Comparison of ENCODE assay signal across 9 cellular contexts in the genomic region with DNA sequence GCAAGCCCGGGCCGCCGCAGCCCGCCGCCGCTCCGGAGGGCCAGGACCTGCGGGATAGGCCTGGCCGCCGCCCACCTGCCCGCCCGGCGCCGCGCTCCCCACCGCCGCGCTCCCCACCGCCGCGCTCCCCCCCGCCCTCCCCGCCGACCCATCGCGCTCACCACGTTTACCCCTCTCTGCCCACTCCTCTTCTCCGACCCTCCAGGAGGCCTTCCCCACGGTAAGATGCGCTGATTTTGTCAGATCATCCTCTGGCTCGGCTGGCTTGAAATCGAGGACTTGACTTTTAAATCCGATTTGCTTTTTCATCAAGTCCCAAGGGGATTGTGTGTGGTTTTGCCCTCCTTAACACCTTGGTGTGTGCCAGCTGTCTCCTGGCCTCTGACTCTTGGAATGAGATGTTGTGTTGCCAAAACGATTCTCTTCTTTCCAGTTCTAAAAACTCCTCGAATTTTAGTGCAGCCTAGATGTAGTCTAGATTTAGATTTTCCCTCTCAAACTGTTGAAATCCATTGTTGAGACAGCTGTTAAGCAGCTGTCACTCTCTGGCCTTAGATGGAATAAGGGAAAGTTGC. TPM values are rescaled to one million over a fixed set of nuclear protein-coding genes. Genes with fewer than 3 reads are reported as not detected.
DNase-seq lines count a peak whose midpoint lies in the region; ATAC-seq and TF ChIP-seq lines count a peak whose summit lies in the region.
"Had no signal": no experiment of that assay in that cellular context is flagged by ENCODE, and none has a peak within 500 bp of the region (broad histone marks: within the 10 kb centered on the region; RNA-seq: fewer than 3 reads in every experiment).

No MANE protein-coding gene starts in this region.

- TF ChIP-seq CTCF in heart right ventricle (IDR thresholded peaks at IDR 0.05): no peak

- peak overlapping the region; percentile 96 for H3K27ac Mint-ChIP-seq in T-helper 1 cell treated with Interleukin-12 subunit alpha and Interleukin-12 subunit beta and Interleukin-4 antibody, amounts not matched to agents 30 μg/mL and 1 μg/mL, for 36 hours

- H3K9me3 ChIP-seq in heart right ventricle: no peaks in the 10 kb centered on the region

- no peaks in the 10 kb centered on the region for H3K27me3 ChIP-seq in heart right ventricle

- H3K4me1 ChIP-seq in heart right ventricle: peaks cover 3 to 26% (median 22%) of the 10 kb centered on the region in 9 donors

- H3K9me3 Mint-ChIP-seq in T-helper 1 cell treated with Interleukin-12 subunit alpha and Interleukin-12 subunit beta and Interleukin-4 antibody, amounts not matched to agents 30 μg/mL and 1 μg/mL, for 36 hours: no peaks in the 10 kb centered on the region

- peaks cover 37% of the 10 kb centered on the region for H3K36me3 Mint-ChIP-seq in T-helper 1 cell treated with Interleukin-12 subunit alpha and Interleukin-12 subunit beta and Interleukin-4 antibody, amounts not matched to agents 30 μg/mL and 1 μg/mL, for 36 hours (ENCODE audit: low read depth)

- H3K36me3 ChIP-seq in heart right ventricle: peaks cover 0 to 55% (median 30%) of the 10 kb centered on the region in 9 donors

- WGBS in heart right ventricle, 2 donors: 1 to 2% methylated on average over 26 to 35 of the region's 35 CpGs

- peak overlapping the region; percentile 93 for H3K4me3 Mint-ChIP-seq in T-helper 1 cell treated with Interleukin-12 subunit alpha and Interleukin-12 subunit beta and Interleukin-4 antibody, amounts not matched to agents 30 μg/mL and 1 μg/mL, for 36 hours

- intact Hi-C loops in heart right ventricle (cut with DNase I): loop anchor here in 1 of 10 donors (10.0 kb wide), 1 partner anchor 101 kb away; a partner anchor contains a TSS
- intact Hi-C loops in Right ventricle myocardium superior (cut with DNase I): no loop called here

- H3K4me3 ChIP-seq in heart right ventricle: peak overlapping the region; percentile 54 to 96 (median 87)

- ATAC-seq in heart right ventricle: no peak
- no peak for ATAC-seq in Right ventricle myocardium superior (ENCODE audit: poor library complexity)
- ATAC-seq in HG03045 (IDR thresholded peaks at IDR 0.05; ENCODE audit: unreplicated experiment): no peak

- DNase-seq in heart right ventricle (no peak), Right ventricle myocardium superior (no peak), fibroblast of the conjunctiva (ENCODE audit: low read depth) (peak; percentile 38), retina (peak; percentile 14), SIG-M5 (lab: John Stamatoyannopoulos, UW) (no peak)
- DNase-seq in NK-92 treated with Interleukin-12 subunit alpha and Interleukin-12 subunit beta, amount 100 ng/mL, for 24 hours (lab: John Stamatoyannopoulos, UW): no peak

- peaks cover 23% of the 10 kb centered on the region for H3K4me1 Mint-ChIP-seq in T-helper 1 cell treated with Interleukin-12 subunit alpha and Interleukin-12 subunit beta and Interleukin-4 antibody, amounts not matched to agents 30 μg/mL and 1 μg/mL, for 36 hours (ENCODE audit: low read depth)

- H3K27me3 Mint-ChIP-seq in T-helper 1 cell treated with Interleukin-12 subunit alpha and Interleukin-12 subunit beta and Interleukin-4 antibody, amounts not matched to agents 30 μg/mL and 1 μg/mL, for 36 hours (ENCODE audit: low read depth): no peaks in the 10 kb centered on the region

- peak overlapping the region; percentile 70 to 96 (median 88) for H3K27ac ChIP-seq in heart right ventricle

RNA-seq across cellular contexts. Expression of a gene that starts 0.7 kb away (rescaled TPM):
- total RNA-seq in heart right ventricle (10 to 100 TPM; 15.1 to 23.5 (median 18.3) TPM), Right ventricle myocardium superior (14.4 TPM)
- 10 to 100 TPM in 1 of 2 donors, 1 to 10 TPM in 1; 8.1 to 13.5 TPM for polyA plus RNA-seq in heart right ventricle

RNA-seq across cellular contexts. Expression of a gene that starts 43.6 kb away (rescaled TPM):
- total RNA-seq in heart right ventricle (under 1 TPM in 5 of 10 donors, not detected in 5; 0.24 to 0.72 (median 0.42) TPM), Right ventricle myocardium superior (0.78 TPM)
- under 1 TPM in 1 of 2 donors, not detected in 1; 0.14 TPM for polyA plus RNA-seq in heart right ventricle
- total RNA-seq: pulmonary artery endothelial cell had no signal

Comparison
In these comparisons a context has a peak if more than half of its experiments do, and no peak if none do; other contexts are left out.
1. DNase-seq: peak in fibroblast of the conjunctiva (single experiment) and retina (single experiment); none in heart right ventricle (0 of 2), Right ventricle myocardium superior (single experiment), NK-92 treated with Interleukin-12 subunit alpha and Interleukin-12 subunit beta, amount 100 ng/mL, for 24 hours (single experiment) and SIG-M5 (single experiment).